ENCODE assay signal across 8 cellular contexts in the genomic region with DNA sequence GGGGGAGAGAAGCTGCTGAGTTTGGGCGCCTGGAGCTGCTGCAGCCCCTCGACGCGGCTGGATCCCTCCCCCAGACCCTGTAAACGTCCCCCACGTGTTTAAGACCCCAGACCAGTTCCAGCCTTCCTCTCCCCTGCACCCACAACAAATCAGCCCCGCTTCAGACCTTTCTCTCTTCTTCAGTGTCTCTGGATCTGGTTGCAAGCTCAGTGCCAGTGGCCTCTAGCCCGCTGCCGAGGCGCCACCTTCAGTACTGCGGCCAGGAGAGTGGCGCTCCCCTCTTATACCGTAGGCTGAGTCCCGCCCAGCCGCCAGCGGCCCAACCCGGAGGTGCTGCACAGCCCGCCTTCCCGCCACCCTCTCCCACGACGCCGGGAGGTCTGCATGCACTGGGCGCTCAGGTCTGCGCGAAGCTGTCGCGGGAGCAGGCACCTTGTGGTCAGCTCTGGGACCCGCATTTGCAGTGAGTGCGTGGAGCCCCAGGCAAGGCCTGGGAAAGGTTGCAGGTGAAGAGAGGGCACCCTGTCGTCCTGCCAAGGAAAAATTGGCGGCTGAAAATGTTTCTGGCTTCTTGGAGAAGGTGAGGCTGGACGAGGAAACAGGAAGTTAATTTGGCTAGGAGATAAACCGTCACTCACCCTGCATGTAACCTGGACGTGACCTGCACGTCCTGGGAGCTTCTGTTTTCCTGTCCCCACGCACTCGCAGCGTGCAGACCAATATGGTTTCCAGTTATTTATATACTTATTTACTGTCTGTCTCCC. TPM values are rescaled to one million over a fixed set of nuclear protein-coding genes. Genes with fewer than 3 reads are reported as not detected.
A peak's percentile ranks its signal among the peaks of the same experiment; 100 is the strongest.
DNase-seq lines count a peak whose midpoint lies in the region; ATAC-seq, FAIRE-seq and TF ChIP-seq lines count a peak whose summit lies in the region.

A gene with protein sequence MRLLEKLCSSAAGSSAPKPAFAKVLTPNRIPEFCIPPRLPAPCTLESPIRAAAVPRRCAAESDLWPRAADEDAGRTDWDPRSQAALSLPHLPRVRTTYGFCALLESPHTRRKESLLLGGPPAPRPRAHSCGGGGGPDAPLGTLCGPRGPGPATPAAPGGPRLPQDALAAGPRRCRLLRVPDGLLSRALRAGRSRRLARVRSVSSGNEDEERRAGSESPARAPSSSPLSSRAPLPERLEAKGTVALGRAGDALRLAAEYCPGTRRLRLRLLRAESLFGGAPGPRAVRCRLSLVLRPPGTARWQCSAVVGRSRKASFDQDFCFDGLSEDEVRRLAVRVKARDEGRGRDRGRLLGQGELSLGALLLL (minus strand): TSS at position 257 of the 764 bp plus-strand sequence. CDS start 301 bp downstream, outside the sequence.

- H3K4me3 Mint-ChIP-seq in HFFc6, result no peak within 1 kb of the TSS

- H2AFZ ChIP-seq in K562 (ENCODE audit: low read depth, low read length), result peak within 1 kb of the TSS; percentile 53; the same call in 1 of the 2 replicates

- no peaks in the 10 kb centered on the region for H3K9me3 ChIP-seq in K562 (replicated peaks; ENCODE audit: control insufficient read depth, insufficient read depth, low read depth, low read length)

- 8% methylated on average over 34 of the region's 38 CpGs for WGBS in K562 (ENCODE audit: insufficient coverage, low coverage, missing lambda C conversion rate)

- ATAC-seq in K562 (peak; percentile 76), GM21529 (IDR thresholded peaks at IDR 0.05; ENCODE audit: unreplicated experiment) (no peak)

- no peak within 1 kb of the TSS for H3K4me3 ChIP-seq in K562

- H3K27ac ChIP-seq in C4-2B, result peak within 1 kb of the TSS; percentile 41
- no peak within 1 kb of the TSS for H3K27ac ChIP-seq in K562 (ENCODE audit: extremely low read depth, low read depth, low read length)

- H3K9ac ChIP-seq in K562 (ENCODE audit: insufficient read depth in 1 of 2, low read depth in 2 of 2, low read length in 2 of 2), result peak within 1 kb of the TSS in 1 of 2 experiments; percentile 56; a peak in 1 of 4 replicates

- TF ChIP-seq CTCF in C4-2B (conservative IDR thresholded peaks at IDR 0.05) (no peak), K562 (IDR thresholded peaks at IDR 0.05 in 2 of 3, conservative IDR thresholded peaks at IDR 0.05 in 1 of 3; ENCODE audit: insufficient read depth in 2 of 3, low read depth in 1 of 3, low read length in 3 of 3) (0 out of 6 replicates have a peak, but pooled peaks of 1 of the 3 experiments have one; percentile 1), HFFc6 (IDR thresholded peaks at IDR 0.05) (no peak)

- DNase-seq in NCI-H2196 (lab: John Stamatoyannopoulos, UW; ENCODE audit: unreplicated experiment), result peak; percentile 81
- DNase-seq in K562 (ENCODE audit: extremely low read depth in 1 of 4, low spot score in 3 of 4), result peak in 1 of 4 experiments; percentile 9
- peak; percentile 75 for DNase-seq in islet precursor cell
- DNase-seq in stimulated activated CD4-positive, alpha-beta T cell treated with anti-CD3 and anti-CD28 coated beads, Interleukin-1b, Interleukin-23, amount 100 ng/mL, for 48 hours, result peak; percentile 33
- DNase-seq in HFFc6, result no peak
- no peak for DNase-seq in occipital lobe (lab: John Stamatoyannopoulos, UW)

- no peak for TF ChIP-seq RAD21 in K562 (CRISPR knock-in tag; conservative IDR thresholded peaks at IDR 0.05 in 1 of 2, IDR thresholded peaks at IDR 0.05 in 1 of 2)

- H3K27ac Mint-ChIP-seq in HFFc6, result no peak within 1 kb of the TSS

- peaks cover 57% of the 10 kb centered on the region for H3K27me3 Mint-ChIP-seq in HFFc6 (ENCODE audit: insufficient read depth)

- no peak for TF ChIP-seq EP300 in K562 (IDR thresholded peaks at IDR 0.05; ENCODE audit: low read length)

- no peaks in the 10 kb centered on the region for H3K36me3 Mint-ChIP-seq in HFFc6 (ENCODE audit: low read depth)

- no peaks in the 10 kb centered on the region for H3K79me2 ChIP-seq in K562 (ENCODE audit: control insufficient read depth, insufficient read depth, low read length)

- H3K4me1 Mint-ChIP-seq in HFFc6 (ENCODE audit: low read depth), result 0 out of 2 replicates have a peak, but pooled peaks cover 5% of the 10 kb centered on the region

- no peaks in the 10 kb centered on the region for H3K36me3 ChIP-seq in K562 (ENCODE audit: control insufficient read depth, insufficient read depth, low read length)

- intact Hi-C loops in K562 (cut with micrococcal nuclease), result no loop called here

- POLR2A ChIA-PET in K562 (lab: Yijun Ruan, JAX), result no interaction called here

- TF ChIP-seq POLR2A in K562 (conservative IDR thresholded peaks at IDR 0.05), result no peak

- no peak within 1 kb of the TSS; the same call in 1 of the 2 replicates for H3K4me2 ChIP-seq in K562 (ENCODE audit: insufficient read depth, low read length)

- H3K9me3 Mint-ChIP-seq in HFFc6, result no peaks in the 10 kb centered on the region

- no peaks in the 10 kb centered on the region for H4K20me1 ChIP-seq in K562 (replicated peaks; ENCODE audit: control insufficient read depth, insufficient read depth, low read length)

- no TSS peak for BruUV-seq in K562 (replicated peaks; lab: Mats Ljungman, UMichigan)

- peaks cover 4 to 9% of the 10 kb centered on the region in 2 experiments; a peak in 4 of 5 replicates for H3K27me3 ChIP-seq in K562 (ENCODE audit: control insufficient read depth in 2 of 2, insufficient read depth in 2 of 2, low read length in 2 of 2)

- no peaks in the 10 kb centered on the region for H3K9me1 ChIP-seq in K562 (ENCODE audit: control insufficient read depth, insufficient read depth, low read length)

- CTCF ChIA-PET in K562 (lab: Yijun Ruan, JAX; ENCODE audit: low intra/inter-chr PET ratio), result no interaction called here

- H3K4me1 ChIP-seq in K562 (replicated peaks in 1 of 2; ENCODE audit: control insufficient read depth in 2 of 2, insufficient read depth in 2 of 2, low read length in 2 of 2), result peaks cover 0 to 10% of the 10 kb centered on the region in 2 experiments; a peak in 3 of 5 replicates

- in situ Hi-C loops in K562 (cut with MboI), result no loop called here

- FAIRE-seq in K562 (lab: Jason Lieb, UNC), result no peak

TF ChIP-seq in K562, 482 proteins besides CTCF, POLR2A, EP300 and RAD21 (continues in another document):
- no peak for TF ChIP-seq ELK3 (CRISPR knock-in tag; IDR thresholded peaks at IDR 0.05)
- no peak for TF ChIP-seq CAMTA2 (CRISPR knock-in tag; conservative IDR thresholded peaks at IDR 0.05)
- TF ChIP-seq E2F6 (IDR thresholded peaks at IDR 0.05; ENCODE audit: borderline replicate concordance in 1 of 2, extremely low read depth in 1 of 2, insufficient read depth in 1 of 2, insufficient read length in 1 of 2, low read depth in 1 of 2, low read length in 1 of 2, poor library complexity in 1 of 2, severe bottlenecking in 1 of 2), result peak; percentile 83 to 93
- TF ChIP-seq PKNOX1 (IDR thresholded peaks at IDR 0.05), result no peak
- peak; percentile 18; the same call in 1 of the 2 replicates for TF ChIP-seq CTBP1 (IDR thresholded peaks at IDR 0.05; ENCODE audit: borderline replicate concordance)
- TF ChIP-seq, protein P1, sequence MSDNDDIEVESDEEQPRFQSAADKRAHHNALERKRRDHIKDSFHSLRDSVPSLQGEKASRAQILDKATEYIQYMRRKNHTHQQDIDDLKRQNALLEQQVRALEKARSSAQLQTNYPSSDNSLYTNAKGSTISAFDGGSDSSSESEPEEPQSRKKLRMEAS (CRISPR knock-in tag; IDR thresholded peaks at IDR 0.05), result peak; percentile 20; the same call in 1 of the 2 replicates
- TF ChIP-seq ZKSCAN8 (CRISPR knock-in tag; IDR thresholded peaks at IDR 0.05), result no peak
- TF ChIP-seq L3MBTL2 (IDR thresholded peaks at IDR 0.05), result peak; percentile 94

RNA-seq across cellular contexts. Expression of the gene that starts here (rescaled TPM):
- total RNA-seq in K562 (2011; cell fraction: chromatin; rRNA removed; ENCODE audit: low replicate concordance), result not detected in 2 replicates
- total RNA-seq in K562 (2011; cell fraction: nucleolus; rRNA removed), result not detected in 2 replicates
- not detected in 2 replicates for total RNA-seq in K562 (2011; cell fraction: nucleoplasm; rRNA removed)
- total RNA-seq in K562 (2014; rRNA removed) (not detected in 2 replicates), K562 (2014; rRNA removed; fragmentation: Illumina TruSeq; extraction: Trizol) (not detected in 2 replicates), K562 (2015; rRNA removed; fragmentation: Illumina TruSeq; extraction: Trizol) (not detected in 2 replicates), K562 (2021) (not detected in 2 replicates), occipital lobe (0.94 TPM)
- polyA plus RNA-seq in K562 (2011; rRNA removed) (not detected in 2 replicates), K562 (2014; fragmentation: Illumina TruSeq; extraction: Trizol) (not detected in 2 replicates), K562 (2014; fragmentation: Nextera tagmentation; extraction: Ambion mirVana) (not detected), K562 (2014; rRNA removed) (0.11 TPM in 1 of 2 replicates, not detected in the other)
- not detected in 2 replicates for polyA plus RNA-seq in K562 (2011; cell fraction: cytosol; rRNA removed)
- not detected in 2 replicates for polyA plus RNA-seq in K562 (2011; cell fraction: nucleus; rRNA removed)
- polyA plus RNA-seq in K562 (2012), result 0.11 TPM in 1 of 2 replicates, not detected in the other
- polyA minus RNA-seq in K562 (2011; rRNA and poly(A)+ RNA removed), result not detected in 2 replicates
- not detected in 2 replicates for polyA minus RNA-seq in K562 (2011; cell fraction: cytosol; rRNA and poly(A)+ RNA removed)
- not detected in 2 replicates for polyA minus RNA-seq in K562 (2011; cell fraction: nucleus; rRNA and poly(A)+ RNA removed)
- total RNA-seq in HFFc6 (2021; fragmentation: NEBNext Ultra II Directional; extraction: Animal tissue kit (Norgen Biotek cat#: 25700)), result not detected

Comparison
In these comparisons a context has a peak if more than half of its experiments do, and no peak if none do; other contexts are left out.
1. Peak in ATAC-seq in K562; RNA of the gene not detected or under 1 TPM.
2. DNase-seq: peak in NCI-H2196 (single experiment), islet precursor cell (single experiment) and stimulated activated CD4-positive, alpha-beta T cell treated with anti-CD3 and anti-CD28 coated beads, Interleukin-1b, Interleukin-23, amount 100 ng/mL, for 48 hours (single experiment); none in HFFc6 (single experiment) and occipital lobe (single experiment).